Comparison of ENCODE assay signal across 1 cellular context in the genomic region with DNA sequence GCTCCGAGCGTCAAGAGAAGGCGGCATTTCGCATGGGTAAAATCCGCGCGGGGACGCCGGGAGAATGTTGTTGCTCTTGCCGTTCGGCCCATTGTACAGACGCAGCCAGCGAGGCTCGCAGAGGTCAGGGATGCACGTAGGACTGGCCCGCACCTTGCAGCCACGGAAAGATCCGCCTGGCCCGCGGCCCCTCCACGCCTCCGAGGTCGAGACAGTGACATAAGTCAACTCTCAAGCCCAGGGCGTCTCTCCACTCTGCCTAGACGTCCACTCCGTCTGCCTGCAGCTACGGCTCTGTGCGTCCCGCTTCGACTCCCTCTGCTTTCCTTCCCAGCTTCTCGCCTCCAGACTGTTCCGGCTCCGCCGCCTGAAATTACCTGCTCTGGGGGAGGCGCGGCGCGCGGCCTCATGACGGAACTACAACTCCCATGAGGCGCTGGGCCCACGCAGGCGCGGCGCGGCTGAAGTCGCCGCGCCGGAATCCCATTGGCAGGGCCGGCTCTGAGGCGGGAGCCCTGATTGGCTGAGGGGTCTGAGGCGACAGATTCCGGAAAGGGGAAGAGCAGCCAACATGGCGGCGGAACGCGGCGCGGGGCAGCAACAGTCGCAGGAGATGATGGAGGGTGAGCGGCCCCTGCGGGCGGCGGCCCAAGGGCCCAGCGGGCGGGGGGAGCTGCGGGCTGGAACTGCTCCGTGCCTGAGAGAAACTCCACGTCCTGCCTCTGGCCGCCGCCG.
TF ChIP-seq lines count a peak whose summit lies in the region.

A gene with protein sequence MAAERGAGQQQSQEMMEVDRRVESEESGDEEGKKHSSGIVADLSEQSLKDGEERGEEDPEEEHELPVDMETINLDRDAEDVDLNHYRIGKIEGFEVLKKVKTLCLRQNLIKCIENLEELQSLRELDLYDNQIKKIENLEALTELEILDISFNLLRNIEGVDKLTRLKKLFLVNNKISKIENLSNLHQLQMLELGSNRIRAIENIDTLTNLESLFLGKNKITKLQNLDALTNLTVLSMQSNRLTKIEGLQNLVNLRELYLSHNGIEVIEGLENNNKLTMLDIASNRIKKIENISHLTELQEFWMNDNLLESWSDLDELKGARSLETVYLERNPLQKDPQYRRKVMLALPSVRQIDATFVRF (plus strand): TSS at position 543 of the 735 bp plus-strand sequence. CDS start 29 bp downstream, at position 572.

TF ChIP-seq in K562, 482 proteins besides CTCF, POLR2A, EP300 and RAD21 (continued from another document):
- TF ChIP-seq ADNP (tag; IDR thresholded peaks at IDR 0.05) (peak; percentile 83), POU5F1 (IDR thresholded peaks at IDR 0.05; ENCODE audit: borderline replicate concordance, low read depth, low read length, partially characterized antibody) (no peak), ZNF830 (CRISPR knock-in tag; IDR thresholded peaks at IDR 0.05) (no peak), HCFC1 (IDR thresholded peaks at IDR 0.05; ENCODE audit: low read depth, low read length) (peak; percentile 95), ZNF3 (CRISPR knock-in tag; IDR thresholded peaks at IDR 0.05) (no peak), ATF7 (IDR thresholded peaks at IDR 0.05) (peak; percentile 22; the same call in 1 of the 2 replicates), HLTF (IDR thresholded peaks at IDR 0.05) (0 out of 2 replicates have a peak, but pooled peaks have one; percentile 22), SRSF9 (IDR thresholded peaks at IDR 0.05; ENCODE audit: borderline replicate concordance, low read depth, low read length) (no peak), ELF4 (CRISPR knock-in tag; IDR thresholded peaks at IDR 0.05) (0 out of 2 replicates have a peak, but pooled peaks have one; percentile 38), KAT8 (IDR thresholded peaks at IDR 0.05; ENCODE audit: low read depth) (no peak), SUPT5H (IDR thresholded peaks at IDR 0.05) (peak; percentile 66), NBN (IDR thresholded peaks at IDR 0.05; ENCODE audit: low read depth) (0 out of 2 replicates have a peak, but pooled peaks have one; percentile 25), TRIM24 (IDR thresholded peaks at IDR 0.05) (no peak), ELF1 (tag; IDR thresholded peaks at IDR 0.05) (peak; percentile 87), KLF13 (tag; IDR thresholded peaks at IDR 0.05; ENCODE audit: borderline replicate concordance, low read depth) (no peak), SMAD2 (IDR thresholded peaks at IDR 0.05; ENCODE audit: low read depth, low read length) (no peak), ESRRA (IDR thresholded peaks at IDR 0.05; ENCODE audit: borderline replicate concordance, low read depth) (peak; percentile 99), PHF20 (IDR thresholded peaks at IDR 0.05; ENCODE audit: partially characterized antibody) (peak; percentile 73), POLR2AphosphoS5 (IDR thresholded peaks at IDR 0.05; ENCODE audit: control insufficient read depth, insufficient read depth, low read depth, low read length) (peak; percentile 48; the same call in 1 of the 2 replicates), RBM22 (IDR thresholded peaks at IDR 0.05; ENCODE audit: low read depth, low read length, poor library complexity, severe bottlenecking) (peak; percentile 54), C11orf30 (IDR thresholded peaks at IDR 0.05; ENCODE audit: low read depth) (peak; percentile 89), KDM5B (IDR thresholded peaks at IDR 0.05; ENCODE audit: insufficient replicate concordance, low read depth, low read length) (peak; percentile 60), FOXJ3 (CRISPR knock-in tag; IDR thresholded peaks at IDR 0.05) (no peak), CCNT2 (IDR thresholded peaks at IDR 0.05; ENCODE audit: borderline replicate concordance, extremely low read depth, insufficient read length, low read depth, low read length) (peak; percentile 43), SAP30 (IDR thresholded peaks at IDR 0.05; ENCODE audit: borderline replicate concordance, insufficient read depth, low read depth, low read length, poor library complexity, severe bottlenecking) (peak; percentile 56), HMGN3 (IDR thresholded peaks at IDR 0.05; ENCODE audit: borderline replicate concordance, extremely low read depth, insufficient read length, low read depth, low read length) (peak; percentile 88), HDGF (IDR thresholded peaks at IDR 0.05) (0 out of 2 replicates have a peak, but pooled peaks have one; percentile 38), SIN3B (IDR thresholded peaks at IDR 0.05; ENCODE audit: low read depth) (peak; percentile 91), NCOA4 (IDR thresholded peaks at IDR 0.05; ENCODE audit: partially characterized antibody) (no peak), HDAC1 (IDR thresholded peaks at IDR 0.05) (peak in 1 of 2 experiments; percentile 55; a peak in 2 of 4 replicates), RBBP5 (IDR thresholded peaks at IDR 0.05; ENCODE audit: borderline replicate concordance, insufficient read depth, low read length, poor library complexity, severe bottlenecking) (peak; percentile 77), CREB1 (IDR thresholded peaks at IDR 0.05) (peak; percentile 81), CREB1 (CRISPR knock-in tag; IDR thresholded peaks at IDR 0.05) (peak; percentile 81)
- TF ChIP-seq, protein P1, sequence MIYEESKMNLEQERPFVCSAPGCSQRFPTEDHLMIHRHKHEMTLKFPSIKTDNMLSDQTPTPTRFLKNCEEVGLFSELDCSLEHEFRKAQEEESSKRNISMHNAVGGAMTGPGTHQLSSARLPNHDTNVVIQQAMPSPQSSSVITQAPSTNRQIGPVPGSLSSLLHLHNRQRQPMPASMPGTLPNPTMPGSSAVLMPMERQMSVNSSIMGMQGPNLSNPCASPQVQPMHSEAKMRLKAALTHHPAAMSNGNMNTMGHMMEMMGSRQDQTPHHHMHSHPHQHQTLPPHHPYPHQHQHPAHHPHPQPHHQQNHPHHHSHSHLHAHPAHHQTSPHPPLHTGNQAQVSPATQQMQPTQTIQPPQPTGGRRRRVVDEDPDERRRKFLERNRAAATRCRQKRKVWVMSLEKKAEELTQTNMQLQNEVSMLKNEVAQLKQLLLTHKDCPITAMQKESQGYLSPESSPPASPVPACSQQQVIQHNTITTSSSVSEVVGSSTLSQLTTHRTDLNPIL (CRISPR knock-in tag; IDR thresholded peaks at IDR 0.05) = no peak
- TF ChIP-seq, protein P2, sequence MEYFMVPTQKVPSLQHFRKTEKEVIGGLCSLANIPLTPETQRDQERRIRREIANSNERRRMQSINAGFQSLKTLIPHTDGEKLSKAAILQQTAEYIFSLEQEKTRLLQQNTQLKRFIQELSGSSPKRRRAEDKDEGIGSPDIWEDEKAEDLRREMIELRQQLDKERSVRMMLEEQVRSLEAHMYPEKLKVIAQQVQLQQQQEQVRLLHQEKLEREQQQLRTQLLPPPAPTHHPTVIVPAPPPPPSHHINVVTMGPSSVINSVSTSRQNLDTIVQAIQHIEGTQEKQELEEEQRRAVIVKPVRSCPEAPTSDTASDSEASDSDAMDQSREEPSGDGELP (CRISPR knock-in tag; IDR thresholded peaks at IDR 0.05; ENCODE audit: borderline replicate concordance) = peak; percentile 19; the same call in 1 of the 2 replicates
- TF ChIP-seq, protein P3, sequence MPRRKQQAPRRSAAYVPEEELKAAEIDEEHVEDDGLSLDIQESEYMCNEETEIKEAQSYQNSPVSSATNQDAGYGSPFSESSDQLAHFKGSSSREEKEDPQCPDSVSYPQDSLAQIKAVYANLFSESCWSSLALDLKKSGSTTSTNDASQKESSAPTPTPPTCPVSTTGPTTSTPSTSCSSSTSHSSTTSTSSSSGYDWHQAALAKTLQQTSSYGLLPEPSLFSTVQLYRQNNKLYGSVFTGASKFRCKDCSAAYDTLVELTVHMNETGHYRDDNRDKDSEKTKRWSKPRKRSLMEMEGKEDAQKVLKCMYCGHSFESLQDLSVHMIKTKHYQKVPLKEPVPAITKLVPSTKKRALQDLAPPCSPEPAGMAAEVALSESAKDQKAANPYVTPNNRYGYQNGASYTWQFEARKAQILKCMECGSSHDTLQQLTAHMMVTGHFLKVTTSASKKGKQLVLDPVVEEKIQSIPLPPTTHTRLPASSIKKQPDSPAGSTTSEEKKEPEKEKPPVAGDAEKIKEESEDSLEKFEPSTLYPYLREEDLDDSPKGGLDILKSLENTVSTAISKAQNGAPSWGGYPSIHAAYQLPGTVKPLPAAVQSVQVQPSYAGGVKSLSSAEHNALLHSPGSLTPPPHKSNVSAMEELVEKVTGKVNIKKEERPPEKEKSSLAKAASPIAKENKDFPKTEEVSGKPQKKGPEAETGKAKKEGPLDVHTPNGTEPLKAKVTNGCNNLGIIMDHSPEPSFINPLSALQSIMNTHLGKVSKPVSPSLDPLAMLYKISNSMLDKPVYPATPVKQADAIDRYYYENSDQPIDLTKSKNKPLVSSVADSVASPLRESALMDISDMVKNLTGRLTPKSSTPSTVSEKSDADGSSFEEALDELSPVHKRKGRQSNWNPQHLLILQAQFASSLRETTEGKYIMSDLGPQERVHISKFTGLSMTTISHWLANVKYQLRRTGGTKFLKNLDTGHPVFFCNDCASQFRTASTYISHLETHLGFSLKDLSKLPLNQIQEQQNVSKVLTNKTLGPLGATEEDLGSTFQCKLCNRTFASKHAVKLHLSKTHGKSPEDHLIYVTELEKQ (CRISPR knock-in tag; IDR thresholded peaks at IDR 0.05) = no peak
- TF ChIP-seq, protein P4, sequence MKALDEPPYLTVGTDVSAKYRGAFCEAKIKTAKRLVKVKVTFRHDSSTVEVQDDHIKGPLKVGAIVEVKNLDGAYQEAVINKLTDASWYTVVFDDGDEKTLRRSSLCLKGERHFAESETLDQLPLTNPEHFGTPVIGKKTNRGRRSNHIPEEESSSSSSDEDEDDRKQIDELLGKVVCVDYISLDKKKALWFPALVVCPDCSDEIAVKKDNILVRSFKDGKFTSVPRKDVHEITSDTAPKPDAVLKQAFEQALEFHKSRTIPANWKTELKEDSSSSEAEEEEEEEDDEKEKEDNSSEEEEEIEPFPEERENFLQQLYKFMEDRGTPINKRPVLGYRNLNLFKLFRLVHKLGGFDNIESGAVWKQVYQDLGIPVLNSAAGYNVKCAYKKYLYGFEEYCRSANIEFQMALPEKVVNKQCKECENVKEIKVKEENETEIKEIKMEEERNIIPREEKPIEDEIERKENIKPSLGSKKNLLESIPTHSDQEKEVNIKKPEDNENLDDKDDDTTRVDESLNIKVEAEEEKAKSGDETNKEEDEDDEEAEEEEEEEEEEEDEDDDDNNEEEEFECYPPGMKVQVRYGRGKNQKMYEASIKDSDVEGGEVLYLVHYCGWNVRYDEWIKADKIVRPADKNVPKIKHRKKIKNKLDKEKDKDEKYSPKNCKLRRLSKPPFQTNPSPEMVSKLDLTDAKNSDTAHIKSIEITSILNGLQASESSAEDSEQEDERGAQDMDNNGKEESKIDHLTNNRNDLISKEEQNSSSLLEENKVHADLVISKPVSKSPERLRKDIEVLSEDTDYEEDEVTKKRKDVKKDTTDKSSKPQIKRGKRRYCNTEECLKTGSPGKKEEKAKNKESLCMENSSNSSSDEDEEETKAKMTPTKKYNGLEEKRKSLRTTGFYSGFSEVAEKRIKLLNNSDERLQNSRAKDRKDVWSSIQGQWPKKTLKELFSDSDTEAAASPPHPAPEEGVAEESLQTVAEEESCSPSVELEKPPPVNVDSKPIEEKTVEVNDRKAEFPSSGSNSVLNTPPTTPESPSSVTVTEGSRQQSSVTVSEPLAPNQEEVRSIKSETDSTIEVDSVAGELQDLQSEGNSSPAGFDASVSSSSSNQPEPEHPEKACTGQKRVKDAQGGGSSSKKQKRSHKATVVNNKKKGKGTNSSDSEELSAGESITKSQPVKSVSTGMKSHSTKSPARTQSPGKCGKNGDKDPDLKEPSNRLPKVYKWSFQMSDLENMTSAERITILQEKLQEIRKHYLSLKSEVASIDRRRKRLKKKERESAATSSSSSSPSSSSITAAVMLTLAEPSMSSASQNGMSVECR (CRISPR knock-in tag; IDR thresholded peaks at IDR 0.05) = peak; percentile 6; the same call in 1 of the 2 replicates
- TF ChIP-seq, protein P5, sequence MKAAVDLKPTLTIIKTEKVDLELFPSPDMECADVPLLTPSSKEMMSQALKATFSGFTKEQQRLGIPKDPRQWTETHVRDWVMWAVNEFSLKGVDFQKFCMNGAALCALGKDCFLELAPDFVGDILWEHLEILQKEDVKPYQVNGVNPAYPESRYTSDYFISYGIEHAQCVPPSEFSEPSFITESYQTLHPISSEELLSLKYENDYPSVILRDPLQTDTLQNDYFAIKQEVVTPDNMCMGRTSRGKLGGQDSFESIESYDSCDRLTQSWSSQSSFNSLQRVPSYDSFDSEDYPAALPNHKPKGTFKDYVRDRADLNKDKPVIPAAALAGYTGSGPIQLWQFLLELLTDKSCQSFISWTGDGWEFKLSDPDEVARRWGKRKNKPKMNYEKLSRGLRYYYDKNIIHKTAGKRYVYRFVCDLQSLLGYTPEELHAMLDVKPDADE (conservative IDR thresholded peaks at IDR 0.05; ENCODE audit: control insufficient read depth, low read depth, low read length) = peak; percentile 92
- TF ChIP-seq, protein P6, sequence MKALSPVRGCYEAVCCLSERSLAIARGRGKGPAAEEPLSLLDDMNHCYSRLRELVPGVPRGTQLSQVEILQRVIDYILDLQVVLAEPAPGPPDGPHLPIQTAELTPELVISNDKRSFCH (CRISPR knock-in tag; IDR thresholded peaks at IDR 0.05) = no peak
- TF ChIP-seq, protein P6 (tag; IDR thresholded peaks at IDR 0.05) = 0 out of 2 replicates have a peak, but pooled peaks have one; percentile 29
TF ChIP-seq in K562: peak in this region for 79.
